13 cellular contexts compared by ENCODE assay signal in genomic region chr6:138231399-138231886, GRCh38. TPM values are rescaled to one million over a fixed set of nuclear protein-coding genes. Genes with fewer than 3 reads are reported as not detected.
DNase-seq lines count a peak whose midpoint lies in the region; ATAC-seq and TF ChIP-seq lines count a peak whose summit lies in the region.
"Had no signal": no experiment of that assay in that cellular context is flagged by ENCODE, and none has a peak within 500 bp of the region (broad histone marks: within the 10 kb centered on the region; RNA-seq: fewer than 3 reads in every experiment).

No MANE protein-coding gene starts in this region.

- POLR2A ChIA-PET in A673 (lab: Charles Lee; ENCODE audit: low non-redundant PET) = no interaction called here

- H3K27me3 ChIP-seq in A673 (replicated peaks; ENCODE audit: insufficient read depth, low read depth, low read length, poor library complexity) = no peaks in the 10 kb centered on the region

- no peak overlapping the region for H3K27ac Mint-ChIP-seq in immature natural killer cell

- no peak overlapping the region for H3K27ac ChIP-seq in A673 (ENCODE audit: low read depth, low read length, poor library complexity, severe bottlenecking)

- ATAC-seq in GM18873 (IDR thresholded peaks at IDR 0.05; ENCODE audit: low FRiP score, unreplicated experiment) = no peak
- ATAC-seq: sciatic nerve had no signal

- H3K4me1 ChIP-seq in A673 (ENCODE audit: insufficient read depth, low read length, poor library complexity, severe bottlenecking) = peaks cover 9% of the 10 kb centered on the region

- H3K4me3 Mint-ChIP-seq in immature natural killer cell = no peak overlapping the region

- H3K9me3 Mint-ChIP-seq in immature natural killer cell = no peaks in the 10 kb centered on the region

- BruUV-seq in A673 (replicated peaks; lab: Mats Ljungman, UMichigan) = no TSS peak

- H3K27me3 Mint-ChIP-seq in immature natural killer cell (ENCODE audit: low read depth in 3 of 3) = peaks cover 0 to 6% (median 1%) of the 10 kb centered on the region in 3 donors

- H3K9me3 ChIP-seq in A673 (ENCODE audit: low read depth, low read length, poor library complexity, severe bottlenecking) = no peaks in the 10 kb centered on the region

- no peaks in the 10 kb centered on the region for H3K4me1 Mint-ChIP-seq in immature natural killer cell

- no peaks in the 10 kb centered on the region for H3K36me3 Mint-ChIP-seq in immature natural killer cell

- intact Hi-C loops in A673 (cut with micrococcal nuclease; ENCODE audit: unreplicated experiment) = no loop called here

- H3K4me3 ChIP-seq in A673 (ENCODE audit: low read depth, low read length, poor library complexity, severe bottlenecking) = no peak overlapping the region

- no peak for TF ChIP-seq CTCF in A673 (conservative IDR thresholded peaks at IDR 0.05; ENCODE audit: low read depth, low read length)

- H3K36me3 ChIP-seq in A673 (ENCODE audit: insufficient read depth, low read length, poor library complexity, severe bottlenecking) = no peaks in the 10 kb centered on the region

- DNase-seq in DMS53 (lab: John Stamatoyannopoulos, UW) (peak; percentile 93), NCI-H1417 treated with DMSO at 0.1 percent for 48 hours (lab: John Stamatoyannopoulos, UW) (peak; percentile 97), RPMI8226 (peak; percentile 3), left kidney (ENCODE audit: low read depth, low spot score) (peak; percentile 28), immature natural killer cell (no peak), A673 (ENCODE audit: low spot score) (no peak)
- DNase-seq in stimulated activated naive CD4-positive, alpha-beta T cell treated with Interleukin-2 at 50 U/mL for 16 hours (lab: John Stamatoyannopoulos, UW) = no peak
- DNase-seq: activated naive CD4-positive, alpha-beta T cell treated with anti-CD3 and anti-CD28 coated beads, Interleukin-2, amount 50 U/mL, for 16 hours; hippocampal formation; NCI-H446 treated with DMSO at 0.1 percent for 48 hours had no signal

- CTCF ChIA-PET in A673 (lab: Charles Lee) = no interaction called here

RNA-seq across cellular contexts. Expression of gene PBOV1, which starts 13.2 kb away (rescaled TPM):
- polyA plus RNA-seq in immature natural killer cell = not detected
- not detected in 2 replicates for total RNA-seq in A673 (2021)
- total RNA-seq: sciatic nerve had no signal
- polyA plus RNA-seq: thymus had no signal

Comparison
In these comparisons a context has a peak if more than half of its experiments do, and no peak if none do; other contexts are left out.
1. DNase-seq: peak in DMS53 (single experiment), NCI-H1417 treated with DMSO at 0.1 percent for 48 hours (single experiment), RPMI8226 (single experiment) and left kidney (single experiment); none in stimulated activated naive CD4-positive, alpha-beta T cell treated with Interleukin-2 at 50 U/mL for 16 hours (single experiment), immature natural killer cell (0 of 3) and A673 (single experiment).